ENCODE assay signal across 8 cellular contexts in genomic region chr10:124917168-124917938, GRCh38. TPM values are rescaled to one million over a fixed set of nuclear protein-coding genes. Genes with fewer than 3 reads are reported as not detected.
A peak's percentile ranks its signal among the peaks of the same experiment; 100 is the strongest.
DNase-seq lines count a peak whose midpoint lies in the region; ATAC-seq and TF ChIP-seq lines count a peak whose summit lies in the region.

No MANE protein-coding gene starts in this region.

- peak overlapping the region; percentile 85 for H3K4me3 ChIP-seq in Panc1 (ENCODE audit: low read depth in 2 of 2, low read length in 2 of 2)

- no peaks in the 10 kb centered on the region for H3K9me3 Mint-ChIP-seq in activated naive CD8-positive, alpha-beta T cell treated with anti-CD3 and anti-CD28 coated beads, Interleukin-2, amount 10 ng/mL, durations not matched to agents 7 days and 5 days

- H3K4me3 Mint-ChIP-seq in activated naive CD8-positive, alpha-beta T cell treated with anti-CD3 and anti-CD28 coated beads, Interleukin-2, amount 10 ng/mL, durations not matched to agents 7 days and 5 days, result peak overlapping the region; percentile 94

- peaks cover 5% of the 10 kb centered on the region for H3K27me3 Mint-ChIP-seq in activated naive CD8-positive, alpha-beta T cell treated with anti-CD3 and anti-CD28 coated beads, Interleukin-2, amount 10 ng/mL, durations not matched to agents 7 days and 5 days

- no TSS peak for BruUV-seq in Panc1 (replicated peaks; lab: Mats Ljungman, UMichigan)

- CTCF ChIA-PET in Panc1 (lab: Charles Lee), result no interaction called here

- H3K9me3 ChIP-seq in Panc1 (ENCODE audit: control insufficient read depth, insufficient read depth, low read depth, low read length), result no peaks in the 10 kb centered on the region

- POLR2A ChIA-PET in Panc1 (lab: Charles Lee), result interaction anchor here (0.6 kb wide), 3 partner anchors 65 to 802 kb away, joined by 5 to 7 read pairs (median 5); partner anchors contain the start of gene EDRF1
- POLR2A ChIA-PET in activated naive CD8-positive, alpha-beta T cell treated with anti-CD3 and anti-CD28 coated beads, Interleukin-2, amount 10 ng/mL, durations not matched to agents 7 days and 5 days (lab: Charles Lee), result interaction anchor here (0.6 to 1.8 kb wide), 9 partner anchors 8 to 456 kb away, joined by 3 to 5 read pairs (median 3); partner anchors contain the start of genes ABRAXAS2, EEF1AKMT2 and LHPP

- H3K4me1 ChIP-seq in Panc1 (ENCODE audit: control insufficient read depth, insufficient read depth, low read length), result peaks cover 22% of the 10 kb centered on the region

- H3K27ac ChIP-seq in Panc1 (ENCODE audit: low read length), result peak overlapping the region; percentile 84

- peak overlapping the region; percentile 96 for H3K27ac Mint-ChIP-seq in activated naive CD8-positive, alpha-beta T cell treated with anti-CD3 and anti-CD28 coated beads, Interleukin-2, amount 10 ng/mL, durations not matched to agents 7 days and 5 days

- DNase-seq in ACHN (peak; percentile 60), Panc1 (ENCODE audit: low read depth, low spot score) (no peak), left cardiac atrium (peak; percentile 44), posterior cingulate gyrus (peak; percentile 19 to 86 (median 34)), NCI-H187 (lab: John Stamatoyannopoulos, UW) (no peak)
- DNase-seq in activated naive CD8-positive, alpha-beta T cell treated with anti-CD3 and anti-CD28 coated beads, Interleukin-2, amount 10 ng/mL, durations not matched to agents 7 days and 5 days, result peak; percentile 56

- H3K27me3 ChIP-seq in Panc1 (ENCODE audit: control insufficient read depth, insufficient read depth, low read length), result no peaks in the 10 kb centered on the region

- peaks cover 5% of the 10 kb centered on the region; the same call in 1 of the 2 replicates for H3K36me3 ChIP-seq in Panc1 (ENCODE audit: control insufficient read depth, insufficient read depth, low read length)

- H3K36me3 Mint-ChIP-seq in activated naive CD8-positive, alpha-beta T cell treated with anti-CD3 and anti-CD28 coated beads, Interleukin-2, amount 10 ng/mL, durations not matched to agents 7 days and 5 days, result peaks cover 2% of the 10 kb centered on the region

- intact Hi-C loops in Panc1 (cut with micrococcal nuclease; ENCODE audit: unreplicated experiment), result no loop called here
- intact Hi-C loops in left cardiac atrium (cut with DNase I), result no loop called here
- intact Hi-C loops in posterior cingulate gyrus (cut with DNase I), result loop anchor here (5.0 kb wide), 4 partner anchors 75 to 240 kb away; no protein-coding TSS in a partner anchor

- in situ Hi-C loops in ACHN (cut with HindIII; ENCODE audit: low pct_ligation_motif_present, low pct_unique_long_range_greater_than_20kb, low sequenced_read_pairs) (no loop called here), Panc1 (cut with HindIII; ENCODE audit: low pct_unique_long_range_greater_than_20kb, low sequenced_read_pairs) (no loop called here)

- ATAC-seq in GM18505 (IDR thresholded peaks at IDR 0.05; ENCODE audit: unreplicated experiment) (peak; percentile 28), HG03066 (IDR thresholded peaks at IDR 0.05; ENCODE audit: low read depth, unreplicated experiment) (peak; percentile 7), Panc1 (peak; percentile 54), left cardiac atrium (peak; percentile 11 to 29)
- peak; percentile 24 for ATAC-seq in activated naive CD8-positive, alpha-beta T cell treated with anti-CD3 and anti-CD28 coated beads, Interleukin-2, amount 10 ng/mL, durations not matched to agents 7 days and 5 days (ENCODE audit: low read depth)

- no peak; the same call in 1 of the 2 replicates for TF ChIP-seq CTCF in Panc1 (IDR thresholded peaks at IDR 0.05)

- peaks cover 27% of the 10 kb centered on the region for H3K4me1 Mint-ChIP-seq in activated naive CD8-positive, alpha-beta T cell treated with anti-CD3 and anti-CD28 coated beads, Interleukin-2, amount 10 ng/mL, durations not matched to agents 7 days and 5 days

- no peak for TF ChIP-seq POLR2A in GM18505 (IDR thresholded peaks at IDR 0.05; ENCODE audit: borderline replicate concordance, extremely low read depth, insufficient read depth, insufficient read length)

RNA-seq across cellular contexts. Expression of gene ZRANB1, which starts 24.6 kb away (rescaled TPM):
- 23.2 TPM for total RNA-seq in Panc1 (2021; ENCODE audit: unreplicated experiment)
- polyA plus RNA-seq in Panc1 (2012; ENCODE audit: insufficient read length), result 9.1 TPM
- total RNA-seq in activated naive CD8-positive, alpha-beta T cell treated with anti-CD3 and anti-CD28 coated beads, Interleukin-2, amount 10 ng/mL, durations not matched to agents 7 days and 5 days, result 10 to 100 TPM; 15.3 to 15.8 TPM
- total RNA-seq in left cardiac atrium, result 10 to 100 TPM; 22.9 to 25.7 TPM

Comparison
In these comparisons a context has a peak if more than half of its experiments do, and no peak if none do; other contexts are left out.
1. DNase-seq: peak in ACHN (single experiment), activated naive CD8-positive, alpha-beta T cell treated with anti-CD3 and anti-CD28 coated beads, Interleukin-2, amount 10 ng/mL, durations not matched to agents 7 days and 5 days (single experiment), left cardiac atrium (single experiment) and posterior cingulate gyrus (10 of 10); none in Panc1 (single experiment) and NCI-H187 (0 of 2).
2. Peak in every context shown above with its lines, with median percentiles within 50 percentile points of each other: ATAC-seq.